Comparison of ENCODE assay signal across 18 cellular contexts in genomic region chr1:26729633-26730032, GRCh38.
"Had no signal": no experiment of that assay in that cellular context is flagged by ENCODE, and none has a peak within 500 bp of the region (broad histone marks: within the 10 kb centered on the region; RNA-seq: fewer than 3 reads in every experiment).

No MANE protein-coding gene starts in this region.

- H3K27me3 ChIP-seq: heart right ventricle, stomach had no signal

- H3K27me3 Mint-ChIP-seq: T-cell had no signal

- DNase-seq: activated CD4-positive, CD25-positive, alpha-beta regulatory T cell treated with anti-CD3 and anti-CD28 coated beads, Interleukin-2, amount 50 U/mL, for 72 hours; activated gamma-delta T cell treated with Interleukin-2 at 50 U/mL for 16 hours; central memory CD4-positive, alpha-beta T cell; effector CD8-positive, alpha-beta T cell; heart right ventricle; islet precursor cell; mammary epithelial cell; mucosa of descending colon; psoas muscle; stimulated activated CD4-positive, alpha-beta T cell treated with anti-CD3 and anti-CD28 coated beads, Interleukin-2, amount 100 ng/mL, for 24 hours; stomach; T-cell had no signal

- H3K4me3 ChIP-seq: coronary artery, heart right ventricle, mucosa of descending colon, psoas muscle, stomach, thoracic aorta had no signal

- H3K27ac ChIP-seq: coronary artery, heart right ventricle, psoas muscle, stomach, thoracic aorta had no signal

- FAIRE-seq: frontal cortex, TTC549 had no signal

- H3K9me3 ChIP-seq: heart right ventricle, mucosa of descending colon, psoas muscle, stomach, thoracic aorta had no signal

- H3K9me3 Mint-ChIP-seq: T-cell had no signal

- ATAC-seq: heart right ventricle, left lobe of liver, mucosa of descending colon, psoas muscle, sciatic nerve, T-cell had no signal
